In the genomic region with DNA sequence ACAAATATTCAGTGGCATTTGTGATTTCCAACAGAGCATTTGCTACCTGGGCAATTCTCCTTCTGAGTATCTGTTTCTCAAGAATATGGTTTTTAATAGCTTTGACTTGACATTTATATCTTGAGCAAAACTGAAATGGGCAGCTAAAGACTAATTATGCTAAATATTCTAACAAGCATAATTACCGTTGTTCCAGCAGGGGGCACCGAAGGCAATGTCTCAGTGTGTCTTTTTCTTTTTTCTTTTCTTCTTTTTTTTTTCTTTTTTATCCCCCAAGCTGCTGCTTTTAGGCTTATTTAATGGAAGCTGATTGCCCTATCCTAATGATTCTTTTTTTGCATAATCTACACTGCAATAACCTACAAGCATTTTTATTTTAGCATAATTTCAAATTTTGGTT, we compare ENCODE assay signal across 8 cellular contexts.
DNase-seq lines count a peak whose midpoint lies in the region; ATAC-seq and TF ChIP-seq lines count a peak whose summit lies in the region.

No MANE protein-coding gene starts in this region.

- TF ChIP-seq POLR2A in upper lobe of left lung (IDR thresholded peaks at IDR 0.05) = no peak

- no peak overlapping the region for H3K27ac ChIP-seq in upper lobe of left lung

- CTCF ChIA-PET in GM10248 (lab: Yijun Ruan, JAX) = interaction anchor here (0.8 to 2.7 kb wide), 8 partner anchors 10 to 623 kb away, joined by 3 to 9 read pairs (median 4); no protein-coding TSS in a partner anchor

- H3K4me3 ChIP-seq in choroid plexus epithelial cell (ENCODE audit: low read depth, low read length) = no peak overlapping the region
- H3K4me3 ChIP-seq in upper lobe of left lung = no peak overlapping the region

- H3K9me3 ChIP-seq in upper lobe of left lung = no peaks in the 10 kb centered on the region

- H3K27me3 ChIP-seq in upper lobe of left lung = no peaks in the 10 kb centered on the region

- ATAC-seq in HG02852 (IDR thresholded peaks at IDR 0.05; ENCODE audit: unreplicated experiment) (no peak), upper lobe of left lung (ENCODE audit: low FRiP score in 2 of 2) (no peak)

- TF ChIP-seq CTCF in GM10248 (IDR thresholded peaks at IDR 0.05; ENCODE audit: control extremely low read depth, extremely low read depth, low read depth, missing control alignments) (peak; percentile 37), choroid plexus epithelial cell (conservative IDR thresholded peaks at IDR 0.05; ENCODE audit: low read depth, low read length) (peak; percentile 71), upper lobe of left lung (IDR thresholded peaks at IDR 0.05) (peak in 3 of 6 experiments; percentile 16 to 36 (median 16))

- POLR2A ChIA-PET in GM10248 (lab: Yijun Ruan, JAX) = no interaction called here

- H3K4me1 ChIP-seq in upper lobe of left lung = no peaks in the 10 kb centered on the region

- no peak for TF ChIP-seq EP300 in upper lobe of left lung (IDR thresholded peaks at IDR 0.05)

- no peaks in the 10 kb centered on the region for H3K36me3 ChIP-seq in upper lobe of left lung

- WGBS in upper lobe of left lung, 2 donors = 24 to 33% methylated on average over 2 of the region's 2 CpGs

- DNase-seq in AG08396 (ENCODE audit: low spot score) = peak; percentile 44
- peak; percentile 19 for DNase-seq in GM10248 (ENCODE audit: extremely low spot score)
- DNase-seq in OCI-M1 (lab: John Stamatoyannopoulos, UW) = peak; percentile 65
- DNase-seq in choroid plexus epithelial cell (ENCODE audit: low read depth) = peak; percentile 59
- DNase-seq in renal cortical epithelial cell (ENCODE audit: low read depth) = peak; percentile 37
- no peak for DNase-seq in upper lobe of left lung
- no peak for DNase-seq in mucosa of gallbladder (ENCODE audit: low spot score)

Comparison
In these comparisons a context has a peak if more than half of its experiments do, and no peak if none do; other contexts are left out.
1. DNase-seq: peak in AG08396 (single experiment), GM10248 (single experiment), OCI-M1 (single experiment), choroid plexus epithelial cell (single experiment) and renal cortical epithelial cell (single experiment); none in upper lobe of left lung (0 of 2) and mucosa of gallbladder (single experiment).